12 cellular contexts compared by ENCODE assay signal in the genomic region with DNA sequence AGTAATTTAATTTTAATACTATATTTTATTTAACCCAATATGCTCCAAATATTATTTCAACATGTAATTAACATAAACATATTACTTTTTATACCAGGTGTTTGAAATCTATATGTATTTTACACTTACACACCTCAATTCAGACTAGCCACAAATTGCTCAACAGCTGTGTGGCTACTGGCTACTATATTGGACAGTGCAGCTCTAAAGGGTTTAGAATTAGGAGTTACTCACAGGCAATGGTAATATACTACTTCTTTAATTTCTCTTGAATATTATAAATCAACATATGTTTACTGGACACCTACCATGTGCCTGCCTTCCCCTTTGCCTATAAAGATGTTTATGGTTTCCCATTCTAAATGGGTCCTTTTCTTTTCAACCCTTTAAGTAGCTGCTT. TPM values are rescaled to one million over a fixed set of nuclear protein-coding genes. Genes with fewer than 3 reads are reported as not detected.
A peak's percentile ranks its signal among the peaks of the same experiment; 100 is the strongest.
DNase-seq lines count a peak whose midpoint lies in the region; ATAC-seq and TF ChIP-seq lines count a peak whose summit lies in the region.
"Had no signal": no experiment of that assay in that cellular context is flagged by ENCODE, and none has a peak within 500 bp of the region (broad histone marks: within the 10 kb centered on the region; RNA-seq: fewer than 3 reads in every experiment).

No MANE protein-coding gene starts in this region.

- H3K4me3 Mint-ChIP-seq in activated CD4-positive, alpha-beta T cell treated with anti-CD3 and anti-CD28 coated beads, Interleukin-2, amount 10 ng/mL, durations not matched to agents 7 days and 5 days = peak overlapping the region; percentile 37
- H3K4me3 Mint-ChIP-seq in central memory CD8-positive, alpha-beta T cell = peak overlapping the region; percentile 98
- peak overlapping the region; percentile 63 for H3K4me3 Mint-ChIP-seq in osteocyte (ENCODE audit: unreplicated experiment)

- H3K27me3 Mint-ChIP-seq in activated CD4-positive, alpha-beta T cell treated with anti-CD3 and anti-CD28 coated beads, Interleukin-2, amount 10 ng/mL, durations not matched to agents 7 days and 5 days = no peaks in the 10 kb centered on the region
- no peaks in the 10 kb centered on the region for H3K27me3 Mint-ChIP-seq in central memory CD8-positive, alpha-beta T cell
- H3K27me3 Mint-ChIP-seq in osteocyte (ENCODE audit: unreplicated experiment) = no peaks in the 10 kb centered on the region

- peaks cover 59% of the 10 kb centered on the region for H4K20me1 ChIP-seq in Loucy (ENCODE audit: insufficient read depth, low read length, poor library complexity, severe bottlenecking)

- peaks cover 5% of the 10 kb centered on the region; the same call in 1 of the 2 replicates for H3K36me3 ChIP-seq in Loucy (ENCODE audit: insufficient read depth, low read length)
- H3K36me3 ChIP-seq: thyroid gland had no signal

- H2AFZ ChIP-seq in Loucy (ENCODE audit: low read length) = no peak overlapping the region

- ATAC-seq in central memory CD8-positive, alpha-beta T cell (replicated peaks; ENCODE audit: extremely low read depth, poor library complexity, severe bottlenecking) = no peak
- ATAC-seq in GM21515 (IDR thresholded peaks at IDR 0.05; ENCODE audit: unreplicated experiment) (no peak), GM18909 (IDR thresholded peaks at IDR 0.05; ENCODE audit: poor library complexity, unreplicated experiment) (no peak)
- ATAC-seq: left colon had no signal

- peaks cover 58% of the 10 kb centered on the region for H3K4me1 ChIP-seq in Loucy (ENCODE audit: insufficient read depth, low read length, poor library complexity, severe bottlenecking)

- H3K27ac Mint-ChIP-seq in activated CD4-positive, alpha-beta T cell treated with anti-CD3 and anti-CD28 coated beads, Interleukin-2, amount 10 ng/mL, durations not matched to agents 7 days and 5 days = peak overlapping the region; percentile 3
- H3K27ac Mint-ChIP-seq in central memory CD8-positive, alpha-beta T cell (ENCODE audit: low read depth) = no peak overlapping the region
- H3K27ac Mint-ChIP-seq in osteocyte (ENCODE audit: unreplicated experiment) = peak overlapping the region; percentile 38

- peaks cover 60% of the 10 kb centered on the region for H3K4me1 Mint-ChIP-seq in activated CD4-positive, alpha-beta T cell treated with anti-CD3 and anti-CD28 coated beads, Interleukin-2, amount 10 ng/mL, durations not matched to agents 7 days and 5 days
- H3K4me1 Mint-ChIP-seq in central memory CD8-positive, alpha-beta T cell = peaks cover 61% of the 10 kb centered on the region
- peaks cover 37% of the 10 kb centered on the region for H3K4me1 Mint-ChIP-seq in osteocyte (ENCODE audit: unreplicated experiment)

- H3K4me2 ChIP-seq in Loucy (ENCODE audit: low read depth, low read length, poor library complexity, severe bottlenecking) = peak overlapping the region; percentile 93

- TF ChIP-seq CTCF in Loucy (conservative IDR thresholded peaks at IDR 0.05; ENCODE audit: low read length) (no peak), osteocyte (IDR thresholded peaks at IDR 0.05) (no peak)

- H3K36me3 Mint-ChIP-seq in activated CD4-positive, alpha-beta T cell treated with anti-CD3 and anti-CD28 coated beads, Interleukin-2, amount 10 ng/mL, durations not matched to agents 7 days and 5 days (ENCODE audit: low read depth) = peaks cover 49% of the 10 kb centered on the region
- H3K36me3 Mint-ChIP-seq in central memory CD8-positive, alpha-beta T cell (ENCODE audit: insufficient read depth) = peaks cover 27% of the 10 kb centered on the region
- H3K36me3 Mint-ChIP-seq in osteocyte (ENCODE audit: unreplicated experiment) = peaks cover 18% of the 10 kb centered on the region

- H3K27me3 ChIP-seq in Loucy (ENCODE audit: insufficient read depth, low read length, poor library complexity, severe bottlenecking) = no peaks in the 10 kb centered on the region
- H3K27me3 ChIP-seq: thyroid gland had no signal

- POLR2A ChIA-PET in activated CD4-positive, alpha-beta T cell treated with anti-CD3 and anti-CD28 coated beads, Interleukin-2, amount 10 ng/mL, durations not matched to agents 7 days and 5 days (lab: Charles Lee) = interaction anchor here (0.8 kb wide), 1 partner anchor 17 kb away, joined by 3 read pairs; a partner anchor contains a TSS

- CTCF ChIA-PET in activated CD4-positive, alpha-beta T cell treated with anti-CD3 and anti-CD28 coated beads, Interleukin-2, amount 10 ng/mL, durations not matched to agents 7 days and 5 days (lab: Charles Lee) = no interaction called here

- H3K9me2 ChIP-seq in Loucy (replicated peaks; ENCODE audit: low read depth, low read length) = no peaks in the 10 kb centered on the region

- H3K9ac ChIP-seq in Loucy (ENCODE audit: low read depth, low read length, poor library complexity, severe bottlenecking) = peak overlapping the region; percentile 88

- H3K9me3 Mint-ChIP-seq in activated CD4-positive, alpha-beta T cell treated with anti-CD3 and anti-CD28 coated beads, Interleukin-2, amount 10 ng/mL, durations not matched to agents 7 days and 5 days = peaks cover 5% of the 10 kb centered on the region
- no peaks in the 10 kb centered on the region for H3K9me3 Mint-ChIP-seq in central memory CD8-positive, alpha-beta T cell
- H3K9me3 Mint-ChIP-seq in osteocyte (ENCODE audit: unreplicated experiment) = no peaks in the 10 kb centered on the region

- H3K79me2 ChIP-seq in Loucy (ENCODE audit: insufficient read depth, low read length) = peaks cover 83% of the 10 kb centered on the region

- peak overlapping the region; percentile 97 for H3K4me3 ChIP-seq in Loucy (ENCODE audit: low read length, poor library complexity, severe bottlenecking)
- H3K4me3 ChIP-seq: thyroid gland had no signal

- no peaks in the 10 kb centered on the region for H3F3A ChIP-seq in Loucy (ENCODE audit: low read depth)

- no peak for DNase-seq in activated CD4-positive, alpha-beta T cell treated with anti-CD3 and anti-CD28 coated beads, Interleukin-2, amount 10 ng/mL, durations not matched to agents 7 days and 5 days
- no peak for DNase-seq in activated CD4-positive, alpha-beta T cell treated with anti-CD3 and anti-CD28 coated beads for 4 hours
- DNase-seq in central memory CD8-positive, alpha-beta T cell (ENCODE audit: low spot score in 2 of 2) = no peak
- DNase-seq in osteocyte (ENCODE audit: extremely low spot score, unreplicated experiment) (no peak), Kasumi-1 (lab: John Stamatoyannopoulos, UW) (no peak)
- DNase-seq: GF-D8, left colon, posterior cingulate gyrus, thyroid gland had no signal

- no peaks in the 10 kb centered on the region for H3K9me3 ChIP-seq in Loucy (ENCODE audit: insufficient read depth, low read depth, low read length)
- H3K9me3 ChIP-seq: thyroid gland had no signal

RNA-seq across cellular contexts. Expression of a gene that starts 2.3 kb away (rescaled TPM):
- 10 to 100 TPM; 16.8 to 19.8 TPM for total RNA-seq in activated CD4-positive, alpha-beta T cell treated with anti-CD3 and anti-CD28 coated beads, Interleukin-2, amount 10 ng/mL, durations not matched to agents 7 days and 5 days
- total RNA-seq in osteocyte = 15.9 and 16.9 TPM in 2 replicates

RNA-seq across cellular contexts. Expression of a gene that starts 17.4 kb away (rescaled TPM):
- 10 to 100 TPM; 80.7 to 91.1 TPM for total RNA-seq in activated CD4-positive, alpha-beta T cell treated with anti-CD3 and anti-CD28 coated beads, Interleukin-2, amount 10 ng/mL, durations not matched to agents 7 days and 5 days
- total RNA-seq in osteocyte = 8.6 and 8.9 TPM in 2 replicates

Comparison
In these comparisons a context has a peak if more than half of its experiments do, and no peak if none do; other contexts are left out.
1. H3K4me3 Mint-ChIP-seq: peak in every context shown above with its lines; median percentile 98 in central memory CD8-positive, alpha-beta T cell; 63 in osteocyte; 37 in activated CD4-positive, alpha-beta T cell treated with anti-CD3 and anti-CD28 coated beads, Interleukin-2, amount 10 ng/mL, durations not matched to agents 7 days and 5 days.